In genomic region chr4:1835836-1836235, GRCh38 we compare ENCODE assay signal across 2 cellular contexts. TPM values are rescaled to one million over a fixed set of nuclear protein-coding genes. Genes with fewer than 3 reads are reported as not detected.
"Had no signal": no experiment of that assay in that cellular context is flagged by ENCODE, and none has a peak within 500 bp of the region (broad histone marks: within the 10 kb centered on the region; RNA-seq: fewer than 3 reads in every experiment).

No MANE protein-coding gene starts in this region.

RNA-seq across cellular contexts. Expression of gene FGFR3, which starts 42.7 kb away (rescaled TPM):
- total RNA-seq: OCI-LY7, RPMI7951 had no signal
